ENCODE assay signal across 9 cellular contexts in the genomic region with DNA sequence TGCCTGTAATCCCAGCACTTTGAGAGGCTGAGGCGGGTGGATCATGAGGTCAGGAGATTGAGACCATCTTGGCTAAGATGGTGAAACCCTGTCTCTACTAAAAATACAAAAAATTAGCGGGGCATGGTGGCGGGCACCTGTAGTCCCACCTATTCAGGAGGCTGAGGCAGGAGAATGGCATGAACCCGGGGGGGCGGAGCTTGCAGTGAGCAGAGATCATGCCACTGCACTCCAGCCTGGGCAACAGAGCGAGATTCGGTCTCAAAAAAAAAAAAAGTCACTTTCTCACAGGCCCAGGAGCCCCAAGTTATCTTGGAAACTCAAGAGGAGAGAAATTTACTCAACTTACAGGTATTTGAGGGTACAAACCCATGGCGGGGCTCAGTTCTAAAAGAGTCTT. TPM values are rescaled to one million over a fixed set of nuclear protein-coding genes. Genes with fewer than 3 reads are reported as not detected.
A peak's percentile ranks its signal among the peaks of the same experiment; 100 is the strongest.
DNase-seq lines count a peak whose midpoint lies in the region; ATAC-seq and TF ChIP-seq lines count a peak whose summit lies in the region.
"Not testable (repeated sequence)": the region's sequence is repeated elsewhere in the genome, so short reads cannot be mapped to it uniquely, and the experiment has no call there.
"Had no signal": no experiment of that assay in that cellular context is flagged by ENCODE, and none has a peak within 500 bp of the region (broad histone marks: within the 10 kb centered on the region; RNA-seq: fewer than 3 reads in every experiment).

No MANE protein-coding gene starts in this region.

- not testable (repeated sequence) for TF ChIP-seq CTCF in WTC11 (IDR thresholded peaks at IDR 0.05); lower lobe of right lung (IDR thresholded peaks at IDR 0.05); sigmoid colon (IDR thresholded peaks at IDR 0.05); upper lobe of right lung (IDR thresholded peaks at IDR 0.05)

- not testable (repeated sequence) for TF ChIP-seq POLR2A in sigmoid colon (IDR thresholded peaks at IDR 0.05)

- 95 to 97% methylated on average over 8 of the region's 8 CpGs for WGBS in sigmoid colon, 2 donors

- H3K36me3 Mint-ChIP-seq in WTC11 = peaks cover 59% of the 10 kb centered on the region

- H3K9me3 ChIP-seq in lower lobe of right lung, sigmoid colon, upper lobe of right lung: not testable (repeated sequence)

- ATAC-seq in WTC11, left lobe of liver, lower lobe of right lung, upper lobe of right lung: not testable (repeated sequence)

- H3K4me3 Mint-ChIP-seq in WTC11 = not testable (repeated sequence)

- H3K27me3 Mint-ChIP-seq in WTC11 (ENCODE audit: low read depth) = peaks cover 24% of the 10 kb centered on the region

- peak; percentile 3 for DNase-seq in WTC11 (ENCODE audit: low spot score)
- DNase-seq in cardiac septum (ENCODE audit: low spot score) = peak; percentile 31
- DNase-seq in left lobe of liver (ENCODE audit: low spot score) = peak; percentile 21
- peak; percentile 20 for DNase-seq in lower lobe of right lung
- DNase-seq in sigmoid colon = peak; percentile 48
- DNase-seq in upper lobe of right lung = peak; percentile 34

- intact Hi-C loops in cardiac septum (cut with DNase I); lower lobe of right lung (cut with DNase I); sigmoid colon (cut with DNase I); upper lobe of right lung (cut with DNase I): not testable (repeated sequence)

- H3K27ac Mint-ChIP-seq in WTC11 = not testable (repeated sequence)

- POLR2A ChIA-PET in WTC11 (lab: Charles Lee) = not testable (repeated sequence)

- not testable (repeated sequence) for H3K4me3 ChIP-seq in lower lobe of right lung, sigmoid colon, upper lobe of right lung

- H3K4me1 ChIP-seq in lower lobe of right lung (peaks cover 10% of the 10 kb centered on the region), sigmoid colon (peaks cover 0 to 13% (median 9%) of the 10 kb centered on the region in 4 donors)
- not testable (repeated sequence) for H3K4me1 ChIP-seq in upper lobe of right lung

- not testable (repeated sequence) for H3K27me3 ChIP-seq in lower lobe of right lung (ENCODE audit: low read depth); sigmoid colon; upper lobe of right lung

- not testable (repeated sequence) for TF ChIP-seq EP300 in sigmoid colon (IDR thresholded peaks at IDR 0.05)

- H3K9me3 Mint-ChIP-seq in WTC11 = peaks cover 48% of the 10 kb centered on the region

- H3K27ac ChIP-seq in lower lobe of right lung, sigmoid colon, upper lobe of right lung: not testable (repeated sequence)

- H3K4me1 Mint-ChIP-seq in WTC11 = peaks cover 25% of the 10 kb centered on the region

- CTCF ChIA-PET in WTC11 (lab: Charles Lee) = interaction anchor here (1.1 to 4.3 kb wide), 2 partner anchors 16 to 20 kb away, joined by 5 to 29 read pairs; no protein-coding TSS in a partner anchor

- not testable (repeated sequence) for H3K36me3 ChIP-seq in lower lobe of right lung, sigmoid colon, upper lobe of right lung

RNA-seq across cellular contexts. Expression of a gene that starts 25.7 kb away (rescaled TPM):
- total RNA-seq in WTC11 (2021) (59.0 to 62.0 TPM (median 60.0 TPM) in 3 replicates), cardiac septum (0.70 TPM), left lobe of liver (38.3 TPM), lower lobe of right lung (4.2 TPM), sigmoid colon (1 to 10 TPM; 6.7 to 9.9 (median 8.3) TPM), upper lobe of right lung (6.1 TPM)
- polyA plus RNA-seq in sigmoid colon = 10 to 100 TPM; 29.3 to 52.5 (median 39.6) TPM
- total RNA-seq: A172; B cell; CD8-positive, alpha-beta T cell had no signal
